Comparison of ENCODE assay signal across 16 cellular contexts in genomic region chr20:23634985-23635767, GRCh38. TPM values are rescaled to one million over a fixed set of nuclear protein-coding genes. Genes with fewer than 3 reads are reported as not detected.
A peak's percentile ranks its signal among the peaks of the same experiment; 100 is the strongest.
DNase-seq lines count a peak whose midpoint lies in the region; ATAC-seq, FAIRE-seq and TF ChIP-seq lines count a peak whose summit lies in the region.
"Had no signal": no experiment of that assay in that cellular context is flagged by ENCODE, and none has a peak within 500 bp of the region (broad histone marks: within the 10 kb centered on the region; RNA-seq: fewer than 3 reads in every experiment).

No MANE protein-coding gene starts in this region.

- H4K20me1 ChIP-seq in astrocyte (ENCODE audit: insufficient read depth, low read length) (peaks cover 28% of the 10 kb centered on the region), osteoblast (ENCODE audit: insufficient read depth, low read length) (peaks cover 24% of the 10 kb centered on the region)

- peaks cover 18% of the 10 kb centered on the region for H3K4me1 Mint-ChIP-seq in astrocyte (ENCODE audit: low read depth, unreplicated experiment)
- no peaks in the 10 kb centered on the region for H3K4me1 Mint-ChIP-seq in activated CD4-positive, alpha-beta T cell treated with anti-CD3 and anti-CD28 coated beads for 36 hours
- H3K4me1 Mint-ChIP-seq in naive thymus-derived CD4-positive, alpha-beta T cell: peaks cover 2 to 16% (median 6%) of the 10 kb centered on the region in 7 donors

- CTCF ChIA-PET in activated CD4-positive, alpha-beta T cell treated with anti-CD3 and anti-CD28 coated beads for 36 hours (lab: Charles Lee): no interaction called here
- CTCF ChIA-PET in naive thymus-derived CD4-positive, alpha-beta T cell (lab: Charles Lee): no interaction called here

- H3K27me3 Mint-ChIP-seq in astrocyte (ENCODE audit: low read depth, unreplicated experiment): no peaks in the 10 kb centered on the region
- H3K27me3 Mint-ChIP-seq in activated CD4-positive, alpha-beta T cell treated with anti-CD3 and anti-CD28 coated beads for 36 hours: peaks cover 16% of the 10 kb centered on the region
- peaks cover 17 to 38% (median 21%) of the 10 kb centered on the region in 5 donors for H3K27me3 Mint-ChIP-seq in naive thymus-derived CD4-positive, alpha-beta T cell

- FAIRE-seq in astrocyte (lab: Jason Lieb, UNC): no peak
- FAIRE-seq: A204.1 had no signal

- no peak overlapping the region for H3K9ac ChIP-seq in astrocyte (ENCODE audit: low read length)

- H3K36me3 ChIP-seq in ACC112 (ENCODE audit: insufficient read depth, low read length): peaks cover 3% of the 10 kb centered on the region; the same call in 1 of the 2 replicates
- H3K36me3 ChIP-seq in astrocyte (ENCODE audit: insufficient read depth, low read length): no peaks in the 10 kb centered on the region
- peaks cover 20% of the 10 kb centered on the region for H3K36me3 ChIP-seq in osteoblast (ENCODE audit: insufficient read depth, low read length)
- no peaks in the 10 kb centered on the region for H3K36me3 ChIP-seq in naive thymus-derived CD4-positive, alpha-beta T cell (ENCODE audit: control insufficient read depth in 2 of 3, insufficient read depth in 3 of 3, low read length in 3 of 3)

- H2AFZ ChIP-seq in ACC112 (ENCODE audit: low read length, unreplicated experiment): no peak overlapping the region
- no peak overlapping the region for H2AFZ ChIP-seq in astrocyte (ENCODE audit: low read depth, low read length)
- H2AFZ ChIP-seq in osteoblast (ENCODE audit: low read length): no peak overlapping the region

- no peak overlapping the region for H3K27ac ChIP-seq in ACC112 (ENCODE audit: low read depth, low read length)
- H3K27ac ChIP-seq in astrocyte (ENCODE audit: low read depth, low read length): no peak overlapping the region
- H3K27ac ChIP-seq in osteoblast (ENCODE audit: low read depth, low read length): no peak overlapping the region
- no peak overlapping the region for H3K27ac ChIP-seq in naive thymus-derived CD4-positive, alpha-beta T cell (ENCODE audit: low read depth, low read length)
- H3K27ac ChIP-seq: upper lobe of right lung had no signal

- H3K9me3 ChIP-seq in astrocyte (ENCODE audit: insufficient read depth, low read depth, low read length) (no peaks in the 10 kb centered on the region), osteoblast (ENCODE audit: low read depth, low read length) (no peaks in the 10 kb centered on the region)
- no peaks in the 10 kb centered on the region for H3K9me3 ChIP-seq in naive thymus-derived CD4-positive, alpha-beta T cell (ENCODE audit: control insufficient read depth in 2 of 3, low read length in 3 of 3)
- H3K9me3 ChIP-seq: upper lobe of right lung had no signal

- H3K9me3 Mint-ChIP-seq in astrocyte (ENCODE audit: unreplicated experiment): no peaks in the 10 kb centered on the region
- H3K9me3 Mint-ChIP-seq in activated CD4-positive, alpha-beta T cell treated with anti-CD3 and anti-CD28 coated beads for 36 hours (ENCODE audit: low read depth): no peaks in the 10 kb centered on the region
- H3K9me3 Mint-ChIP-seq in naive thymus-derived CD4-positive, alpha-beta T cell: no peaks in the 10 kb centered on the region
- H3K9me3 Mint-ChIP-seq: activated CD4-positive, alpha-beta T cell treated with anti-CD3 and anti-CD28 coated beads, Interleukin-2, amount 10 ng/mL, durations not matched to agents 7 days and 5 days; activated T-helper 2 cell treated with anti-CD3 and anti-CD28 coated beads, Interferon-gamma antibody, Interleukin-2, Interleukin-4, amounts not matched to agents 10 μg/mL and 5 μg/mL and 100 μg/mL, durations not matched to agents 14 hours and 24 hours and 36 hours; T-cell had no signal

- POLR2A ChIA-PET in activated CD4-positive, alpha-beta T cell treated with anti-CD3 and anti-CD28 coated beads for 36 hours (lab: Charles Lee): no interaction called here
- POLR2A ChIA-PET in naive thymus-derived CD4-positive, alpha-beta T cell (lab: Charles Lee): no interaction called here

- H3K4me3 ChIP-seq in ACC112 (ENCODE audit: low read depth, low read length) (peak overlapping the region; percentile 80), astrocyte (ENCODE audit: insufficient read depth, low read depth, low read length) (no peak overlapping the region), fibroblast of villous mesenchyme (ENCODE audit: low read depth, low read length) (peak overlapping the region; percentile 6), osteoblast (ENCODE audit: insufficient read depth, low read length) (no peak overlapping the region)
- no peak overlapping the region for H3K4me3 ChIP-seq in naive thymus-derived CD4-positive, alpha-beta T cell (ENCODE audit: low read length)

- H3K4me2 ChIP-seq in astrocyte (ENCODE audit: low read length) (peak overlapping the region; percentile 96), osteoblast (ENCODE audit: insufficient read depth, low read length) (peak overlapping the region; percentile 31)

- DNase-seq in astrocyte (ENCODE audit: low read depth) (no peak), fibroblast of villous mesenchyme (ENCODE audit: low read depth) (no peak), osteoblast (ENCODE audit: insufficient read length, low spot score, missing footprints) (peak; percentile 62)
- no peak for DNase-seq in activated CD4-positive, alpha-beta T cell treated with anti-CD3 and anti-CD28 coated beads for 36 hours
- no peak for DNase-seq in naive thymus-derived CD4-positive, alpha-beta T cell
- DNase-seq: activated CD4-positive, alpha-beta T cell treated with anti-CD3 and anti-CD28 coated beads, Interleukin-2, amount 10 ng/mL, durations not matched to agents 7 days and 5 days; NCI-H345; T-cell; upper lobe of right lung had no signal

- ATAC-seq in GM18520 (IDR thresholded peaks at IDR 0.05; ENCODE audit: unreplicated experiment) (no peak), HG02840 (IDR thresholded peaks at IDR 0.05; ENCODE audit: low FRiP score, unreplicated experiment) (no peak)
- no peak for ATAC-seq in activated CD4-positive, alpha-beta T cell treated with anti-CD3 and anti-CD28 coated beads for 36 hours
- ATAC-seq in naive thymus-derived CD4-positive, alpha-beta T cell: no peak
- ATAC-seq: sciatic nerve, T-cell, upper lobe of right lung had no signal

- peak overlapping the region; percentile 66 for H3K4me3 Mint-ChIP-seq in astrocyte (ENCODE audit: unreplicated experiment)
- no peak overlapping the region for H3K4me3 Mint-ChIP-seq in activated CD4-positive, alpha-beta T cell treated with anti-CD3 and anti-CD28 coated beads for 36 hours
- no peak overlapping the region for H3K4me3 Mint-ChIP-seq in naive thymus-derived CD4-positive, alpha-beta T cell
- H3K4me3 Mint-ChIP-seq: activated CD4-positive, alpha-beta T cell treated with anti-CD3 and anti-CD28 coated beads, Interleukin-2, amount 10 ng/mL, durations not matched to agents 7 days and 5 days had no signal

- H3K79me2 ChIP-seq in ACC112 (ENCODE audit: control insufficient read depth, insufficient read depth, low read length, unreplicated experiment): peaks cover 33% of the 10 kb centered on the region
- peaks cover 28% of the 10 kb centered on the region for H3K79me2 ChIP-seq in astrocyte (ENCODE audit: insufficient read depth, low read length)
- peaks cover 26% of the 10 kb centered on the region for H3K79me2 ChIP-seq in osteoblast (ENCODE audit: insufficient read depth, low read length)

- H3K4me1 ChIP-seq in ACC112 (ENCODE audit: control insufficient read depth, insufficient read depth, low read length, unreplicated experiment): peaks cover 21% of the 10 kb centered on the region
- H3K4me1 ChIP-seq in astrocyte (ENCODE audit: insufficient read depth, low read length): peaks cover 14% of the 10 kb centered on the region
- peaks cover 13% of the 10 kb centered on the region for H3K4me1 ChIP-seq in osteoblast (ENCODE audit: insufficient read depth, low read length)
- no peaks in the 10 kb centered on the region for H3K4me1 ChIP-seq in naive thymus-derived CD4-positive, alpha-beta T cell (ENCODE audit: control insufficient read depth in 2 of 2, insufficient read depth in 2 of 2, low read length in 2 of 2)

- no peak overlapping the region for H3K27ac Mint-ChIP-seq in astrocyte (ENCODE audit: unreplicated experiment)
- H3K27ac Mint-ChIP-seq in activated CD4-positive, alpha-beta T cell treated with anti-CD3 and anti-CD28 coated beads for 36 hours: no peak overlapping the region
- H3K27ac Mint-ChIP-seq in naive thymus-derived CD4-positive, alpha-beta T cell: no peak overlapping the region
- H3K27ac Mint-ChIP-seq: activated CD4-positive, alpha-beta T cell treated with anti-CD3 and anti-CD28 coated beads, Interleukin-2, amount 10 ng/mL, durations not matched to agents 7 days and 5 days; activated T-helper 2 cell treated with anti-CD3 and anti-CD28 coated beads, Interferon-gamma antibody, Interleukin-2, Interleukin-4, amounts not matched to agents 10 μg/mL and 5 μg/mL and 100 μg/mL, durations not matched to agents 14 hours and 24 hours and 36 hours; T-cell had no signal

- H3K36me3 Mint-ChIP-seq in astrocyte (ENCODE audit: low read depth, unreplicated experiment): peaks cover 15% of the 10 kb centered on the region
- H3K36me3 Mint-ChIP-seq in activated CD4-positive, alpha-beta T cell treated with anti-CD3 and anti-CD28 coated beads for 36 hours (ENCODE audit: low read depth): no peaks in the 10 kb centered on the region
- peaks cover 0 to 4% (median 0%) of the 10 kb centered on the region in 5 donors for H3K36me3 Mint-ChIP-seq in naive thymus-derived CD4-positive, alpha-beta T cell
- H3K36me3 Mint-ChIP-seq: T-cell had no signal

- no peak for TF ChIP-seq CTCF in astrocyte (IDR thresholded peaks at IDR 0.05; ENCODE audit: insufficient read depth, low read depth, low read length)
- TF ChIP-seq CTCF in fibroblast of villous mesenchyme (IDR thresholded peaks at IDR 0.05; ENCODE audit: insufficient read depth, low read depth, low read length): no peak
- TF ChIP-seq CTCF in osteoblast (IDR thresholded peaks at IDR 0.05; ENCODE audit: extremely low read depth, low read depth, low read length): no peak

- H3K27me3 ChIP-seq in ACC112 (ENCODE audit: insufficient read depth, low read length) (no peaks in the 10 kb centered on the region), astrocyte (ENCODE audit: insufficient read depth, low read length) (no peaks in the 10 kb centered on the region), osteoblast (ENCODE audit: insufficient read depth, low read length) (no peaks in the 10 kb centered on the region)
- no peaks in the 10 kb centered on the region for H3K27me3 ChIP-seq in naive thymus-derived CD4-positive, alpha-beta T cell (ENCODE audit: control insufficient read depth in 2 of 2, insufficient read depth in 2 of 2, low read length in 2 of 2)
- H3K27me3 ChIP-seq: upper lobe of right lung had no signal

- intact Hi-C loops in activated CD4-positive, alpha-beta T cell treated with anti-CD3 and anti-CD28 coated beads for 36 hours (cut with DNase I, micrococcal nuclease): no loop called here
- intact Hi-C loops in naive thymus-derived CD4-positive, alpha-beta T cell (cut with micrococcal nuclease): no loop called here

RNA-seq across cellular contexts. Expression of gene CST3, which starts 2.6 kb away (rescaled TPM):
- total RNA-seq in astrocyte (316 and 355 TPM in 2 replicates), fibroblast of villous mesenchyme (55.3 and 123 TPM in 2 replicates), osteoblast (169 and 229 TPM in 2 replicates)
- 1 to 10 TPM; 1.0 to 1.4 TPM for total RNA-seq in activated CD4-positive, alpha-beta T cell treated with anti-CD3 and anti-CD28 coated beads for 36 hours
- total RNA-seq in naive thymus-derived CD4-positive, alpha-beta T cell: 100 to 1,000 TPM in 1 of 5 experiments, 10 to 100 TPM in 3, 1 to 10 TPM in 1; 1.7 to 520 (median 22.2) TPM
- polyA plus RNA-seq in naive thymus-derived CD4-positive, alpha-beta T cell: 1 to 10 TPM; 2.5 to 5.5 TPM

RNA-seq across cellular contexts. Expression of gene CST9, which starts 29.5 kb away (rescaled TPM):
- total RNA-seq in astrocyte (not detected in 2 replicates), fibroblast of villous mesenchyme (not detected in 2 replicates), osteoblast (not detected in 2 replicates)
- not detected for total RNA-seq in activated CD4-positive, alpha-beta T cell treated with anti-CD3 and anti-CD28 coated beads for 36 hours
- not detected for total RNA-seq in naive thymus-derived CD4-positive, alpha-beta T cell
- polyA plus RNA-seq in naive thymus-derived CD4-positive, alpha-beta T cell: not detected
- total RNA-seq: activated CD4-positive, alpha-beta T cell treated with anti-CD3 and anti-CD28 coated beads, Interleukin-2, amount 10 ng/mL, durations not matched to agents 7 days and 5 days; activated T-helper 2 cell treated with anti-CD3 and anti-CD28 coated beads, Interferon-gamma antibody, Interleukin-2, Interleukin-4, amounts not matched to agents 10 μg/mL and 5 μg/mL and 100 μg/mL, durations not matched to agents 14 hours and 24 hours and 36 hours; mononuclear cell; sciatic nerve; T-cell; upper lobe of right lung had no signal

RNA-seq across cellular contexts. Expression of gene CST4, which starts 53.7 kb away (rescaled TPM):
- total RNA-seq in astrocyte (not detected in 2 replicates), fibroblast of villous mesenchyme (0.32 TPM in 1 of 2 replicates, not detected in the other), osteoblast (not detected in 2 replicates)
- total RNA-seq in activated CD4-positive, alpha-beta T cell treated with anti-CD3 and anti-CD28 coated beads for 36 hours: not detected
- not detected for total RNA-seq in naive thymus-derived CD4-positive, alpha-beta T cell
- polyA plus RNA-seq in naive thymus-derived CD4-positive, alpha-beta T cell: not detected
- total RNA-seq: activated CD4-positive, alpha-beta T cell treated with anti-CD3 and anti-CD28 coated beads, Interleukin-2, amount 10 ng/mL, durations not matched to agents 7 days and 5 days; activated T-helper 2 cell treated with anti-CD3 and anti-CD28 coated beads, Interferon-gamma antibody, Interleukin-2, Interleukin-4, amounts not matched to agents 10 μg/mL and 5 μg/mL and 100 μg/mL, durations not matched to agents 14 hours and 24 hours and 36 hours; mononuclear cell; sciatic nerve; T-cell; upper lobe of right lung had no signal

Comparison
In these comparisons a context has a peak if more than half of its experiments do, and no peak if none do; other contexts are left out.
1. H3K4me3 ChIP-seq: peak in ACC112 (single experiment) and fibroblast of villous mesenchyme (single experiment); none in astrocyte (single experiment), osteoblast (single experiment) and naive thymus-derived CD4-positive, alpha-beta T cell (single experiment).